20 cellular contexts compared by ENCODE assay signal in the genomic region with DNA sequence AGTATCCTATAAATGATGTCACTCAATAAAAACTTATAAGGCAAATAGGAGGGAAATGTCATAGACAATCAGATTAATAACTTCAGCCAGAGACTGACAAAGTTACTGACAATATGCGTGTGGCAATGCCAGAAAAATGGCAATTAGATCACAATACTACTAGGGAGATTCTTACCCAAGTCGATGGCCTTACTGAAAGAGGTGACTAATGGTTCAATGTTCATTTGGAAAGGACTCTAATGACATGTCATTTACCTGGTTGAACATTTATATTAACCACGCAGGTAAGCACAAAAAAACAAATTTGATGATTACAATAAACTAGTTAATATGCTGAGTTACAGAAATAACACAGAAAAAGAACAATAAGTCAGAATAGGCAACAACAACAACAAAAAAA. TPM values are rescaled to one million over a fixed set of nuclear protein-coding genes. Genes with fewer than 3 reads are reported as not detected.
DNase-seq lines count a peak whose midpoint lies in the region; ATAC-seq and TF ChIP-seq lines count a peak whose summit lies in the region.
"Had no signal": no experiment of that assay in that cellular context is flagged by ENCODE, and none has a peak within 500 bp of the region (broad histone marks: within the 10 kb centered on the region; RNA-seq: fewer than 3 reads in every experiment).

No MANE protein-coding gene starts in this region.

- peaks cover 17% of the 10 kb centered on the region for H3K36me3 Mint-ChIP-seq in natural killer cell
- H3K36me3 Mint-ChIP-seq in natural killer cell treated with Interleukin-12 subunit alpha and Interleukin-12 subunit beta and Interleukin-15 and Interleukin-18, amount 100 ng/mL, for 72 hours: peaks cover 23% of the 10 kb centered on the region
- peaks cover 95% of the 10 kb centered on the region for H3K36me3 Mint-ChIP-seq in activated T-helper 17 cell treated with anti-CD3 and anti-CD28 coated beads, Interleukin-2, amount 50 U/mL, for 72 hours (ENCODE audit: low read depth)

- H3K9me3 ChIP-seq in right lobe of liver (no peaks in the 10 kb centered on the region), aorta (ENCODE audit: control insufficient read depth, low read length) (no peaks in the 10 kb centered on the region), MG63 (no peaks in the 10 kb centered on the region)
- H3K9me3 ChIP-seq: BE2C had no signal

- ATAC-seq in natural killer cell: no peak
- no peak for ATAC-seq in natural killer cell treated with Interleukin-12 subunit alpha and Interleukin-12 subunit beta and Interleukin-15 and Interleukin-18, amount 100 ng/mL, for 72 hours
- ATAC-seq in activated T-helper 17 cell treated with anti-CD3 and anti-CD28 coated beads, Interleukin-2, amount 50 U/mL, for 72 hours (replicated peaks): no peak
- ATAC-seq in right lobe of liver: peak; percentile 77 to 88 (median 86)
- ATAC-seq in aorta (ENCODE audit: low FRiP score): no peak
- ATAC-seq: Panc1 had no signal

- peaks cover 0 to 20% (median 5%) of the 10 kb centered on the region in 4 donors for H3K36me3 ChIP-seq in right lobe of liver
- H3K36me3 ChIP-seq in aorta (ENCODE audit: control insufficient read depth in 1 of 2, insufficient read depth in 2 of 2, low read length in 1 of 2): peaks cover 2% of the 10 kb centered on the region in 2 donors
- H3K36me3 ChIP-seq in MG63: peaks cover 79% of the 10 kb centered on the region

- H3K9me3 Mint-ChIP-seq in natural killer cell: no peaks in the 10 kb centered on the region
- no peaks in the 10 kb centered on the region for H3K9me3 Mint-ChIP-seq in natural killer cell treated with Interleukin-12 subunit alpha and Interleukin-12 subunit beta and Interleukin-15 and Interleukin-18, amount 100 ng/mL, for 72 hours
- H3K9me3 Mint-ChIP-seq in activated T-helper 17 cell treated with anti-CD3 and anti-CD28 coated beads, Interleukin-2, amount 50 U/mL, for 72 hours: no peaks in the 10 kb centered on the region
- H3K9me3 Mint-ChIP-seq: H9, HFFc6 had no signal

- TF ChIP-seq POLR2A in right lobe of liver (IDR thresholded peaks at IDR 0.05): no peak

- peaks cover 0 to 13% of the 10 kb centered on the region in 2 donors for H3K4me1 Mint-ChIP-seq in natural killer cell
- peaks cover 5 to 8% of the 10 kb centered on the region in 2 donors for H3K4me1 Mint-ChIP-seq in natural killer cell treated with Interleukin-12 subunit alpha and Interleukin-12 subunit beta and Interleukin-15 and Interleukin-18, amount 100 ng/mL, for 72 hours (ENCODE audit: low read depth in 2 of 2)
- H3K4me1 Mint-ChIP-seq in activated T-helper 17 cell treated with anti-CD3 and anti-CD28 coated beads, Interleukin-2, amount 50 U/mL, for 72 hours: peaks cover 7% of the 10 kb centered on the region
- H3K4me1 Mint-ChIP-seq: H9 had no signal

- TF ChIP-seq CTCF in natural killer cell (IDR thresholded peaks at IDR 0.05) (no peak), right lobe of liver (IDR thresholded peaks at IDR 0.05) (no peak)

- intact Hi-C loops in natural killer cell (cut with micrococcal nuclease): loop anchor here (5.0 kb wide), 1 partner anchor 40 kb away; no protein-coding TSS in a partner anchor
- intact Hi-C loops in right lobe of liver (cut with DNase I): no loop called here
- intact Hi-C loops in aorta (cut with DNase I): no loop called here

- H3K4me3 Mint-ChIP-seq in natural killer cell: no peak overlapping the region
- H3K4me3 Mint-ChIP-seq in natural killer cell treated with Interleukin-12 subunit alpha and Interleukin-12 subunit beta and Interleukin-15 and Interleukin-18, amount 100 ng/mL, for 72 hours: no peak overlapping the region
- H3K4me3 Mint-ChIP-seq in activated T-helper 17 cell treated with anti-CD3 and anti-CD28 coated beads, Interleukin-2, amount 50 U/mL, for 72 hours: no peak overlapping the region
- H3K4me3 Mint-ChIP-seq: H9, HFFc6 had no signal

- H3K27me3 Mint-ChIP-seq in natural killer cell (ENCODE audit: low read depth in 2 of 2): no peaks in the 10 kb centered on the region
- H3K27me3 Mint-ChIP-seq in natural killer cell treated with Interleukin-12 subunit alpha and Interleukin-12 subunit beta and Interleukin-15 and Interleukin-18, amount 100 ng/mL, for 72 hours: no peaks in the 10 kb centered on the region
- H3K27me3 Mint-ChIP-seq in activated T-helper 17 cell treated with anti-CD3 and anti-CD28 coated beads, Interleukin-2, amount 50 U/mL, for 72 hours: no peaks in the 10 kb centered on the region

- DNase-seq in natural killer cell (no peak), right lobe of liver (no peak), aorta (no peak), HuH-7 (ENCODE audit: low spot score) (no peak), MG63 (no peak)
- no peak for DNase-seq in natural killer cell treated with Interleukin-12 subunit alpha and Interleukin-12 subunit beta and Interleukin-15 and Interleukin-18, amount 100 ng/mL, for 72 hours (ENCODE audit: low spot score)
- DNase-seq: BE2C, DMS53, GDM1, H9, HFFc6, NCI-H1417, NCI-H1694 treated with DMSO at 0.1 percent for 48 hours, NCI-H2081 treated with DMSO at 0.1 percent for 48 hours, NCI-H2171 treated with DMSO at 0.1 percent for 48 hours, NCI-H524 treated with DMSO at 0.1 percent for 48 hours, NCI-H82 had no signal

- WGBS in right lobe of liver (ENCODE audit: insufficient coverage, low coverage, low lambda C conversion rate, missing lambda C conversion rate): 18% methylated on average over 3 of the region's 3 CpGs
- 77 to 82% methylated on average over 3 of the region's 3 CpGs for WGBS in aorta, 2 donors

- H3K27ac ChIP-seq in right lobe of liver (peak overlapping the region; percentile 43 to 74 (median 66)), aorta (ENCODE audit: low read depth in 1 of 2, low read length in 2 of 2) (no peak overlapping the region)
- H3K27ac ChIP-seq: KMS-11 had no signal

- H3K27me3 ChIP-seq in right lobe of liver: no peaks in the 10 kb centered on the region
- H3K27me3 ChIP-seq in aorta (ENCODE audit: control insufficient read depth in 1 of 2, insufficient read depth in 2 of 2, low read length in 1 of 2): no peaks in the 10 kb centered on the region
- H3K27me3 ChIP-seq in MG63: no peaks in the 10 kb centered on the region
- H3K27me3 ChIP-seq: BE2C had no signal

- H3K4me1 ChIP-seq in right lobe of liver (peaks cover 0 to 43% (median 19%) of the 10 kb centered on the region in 4 donors), aorta (ENCODE audit: control insufficient read depth in 1 of 2, insufficient read depth in 2 of 2, low read length in 2 of 2) (no peaks in the 10 kb centered on the region)
- H3K4me1 ChIP-seq: BE2C had no signal

- no peak overlapping the region for H3K4me3 ChIP-seq in right lobe of liver
- H3K4me3 ChIP-seq in aorta (ENCODE audit: low read length in 2 of 2): no peak overlapping the region
- H3K4me3 ChIP-seq in MG63: no peak overlapping the region

- peak overlapping the region; percentile 45 to 68 for H3K27ac Mint-ChIP-seq in natural killer cell
- peak overlapping the region in 1 of 2 donors; percentile 66 for H3K27ac Mint-ChIP-seq in natural killer cell treated with Interleukin-12 subunit alpha and Interleukin-12 subunit beta and Interleukin-15 and Interleukin-18, amount 100 ng/mL, for 72 hours
- peak overlapping the region; percentile 61 for H3K27ac Mint-ChIP-seq in activated T-helper 17 cell treated with anti-CD3 and anti-CD28 coated beads, Interleukin-2, amount 50 U/mL, for 72 hours
- H3K27ac Mint-ChIP-seq: H9, HFFc6 had no signal

RNA-seq across cellular contexts. Expression of gene WDR5B, which starts 46.0 kb away (rescaled TPM):
- 1 to 10 TPM; 5.1 to 9.4 (median 6.3) TPM for total RNA-seq in natural killer cell
- 1 to 10 TPM; 4.4 to 5.8 TPM for total RNA-seq in natural killer cell treated with Interleukin-12 subunit alpha and Interleukin-12 subunit beta and Interleukin-15 and Interleukin-18, amount 100 ng/mL, for 72 hours
- total RNA-seq in activated T-helper 17 cell treated with anti-CD3 and anti-CD28 coated beads, Interleukin-2, amount 50 U/mL, for 72 hours: 1 to 10 TPM; 2.3 to 4.0 TPM
- total RNA-seq in right lobe of liver: 1 to 10 TPM; 1.4 to 4.0 (median 2.1) TPM
- 1 to 10 TPM; 4.2 to 4.3 TPM for total RNA-seq in aorta
- polyA plus RNA-seq in aorta: 1 to 10 TPM; 1.6 to 4.1 TPM
- 9.2 and 10.5 TPM in 2 replicates for total RNA-seq in MG63 (2014; rRNA removed; shearing (Covaris generic); ENCODE audit: low replicate concordance)

RNA-seq across cellular contexts. Expression of gene KPNA1, which starts 52.9 kb away (rescaled TPM):
- total RNA-seq in natural killer cell: 10 to 100 TPM; 62.3 to 67.1 (median 63.1) TPM
- total RNA-seq in natural killer cell treated with Interleukin-12 subunit alpha and Interleukin-12 subunit beta and Interleukin-15 and Interleukin-18, amount 100 ng/mL, for 72 hours: 10 to 100 TPM; 55.9 to 64.7 TPM
- total RNA-seq in activated T-helper 17 cell treated with anti-CD3 and anti-CD28 coated beads, Interleukin-2, amount 50 U/mL, for 72 hours: 10 to 100 TPM; 29.2 to 47.9 TPM
- total RNA-seq in right lobe of liver: 10 to 100 TPM; 33.7 to 61.3 (median 51.2) TPM
- 10 to 100 TPM; 71.8 to 74.1 TPM for total RNA-seq in aorta
- polyA plus RNA-seq in aorta: 10 to 100 TPM; 11.6 to 14.9 TPM
- 102 and 126 TPM in 2 replicates for total RNA-seq in MG63 (2014; rRNA removed; shearing (Covaris generic); ENCODE audit: low replicate concordance)

Comparison
In these comparisons a context has a peak if more than half of its experiments do, and no peak if none do; other contexts are left out.
1. ATAC-seq: peak in right lobe of liver (4 of 4); none in natural killer cell (0 of 3), natural killer cell treated with Interleukin-12 subunit alpha and Interleukin-12 subunit beta and Interleukin-15 and Interleukin-18, amount 100 ng/mL, for 72 hours (0 of 2), activated T-helper 17 cell treated with anti-CD3 and anti-CD28 coated beads, Interleukin-2, amount 50 U/mL, for 72 hours (single experiment) and aorta (single experiment).
2. H3K27ac ChIP-seq: peak in right lobe of liver (3 of 3); none in aorta (0 of 2).